In the genomic region with DNA sequence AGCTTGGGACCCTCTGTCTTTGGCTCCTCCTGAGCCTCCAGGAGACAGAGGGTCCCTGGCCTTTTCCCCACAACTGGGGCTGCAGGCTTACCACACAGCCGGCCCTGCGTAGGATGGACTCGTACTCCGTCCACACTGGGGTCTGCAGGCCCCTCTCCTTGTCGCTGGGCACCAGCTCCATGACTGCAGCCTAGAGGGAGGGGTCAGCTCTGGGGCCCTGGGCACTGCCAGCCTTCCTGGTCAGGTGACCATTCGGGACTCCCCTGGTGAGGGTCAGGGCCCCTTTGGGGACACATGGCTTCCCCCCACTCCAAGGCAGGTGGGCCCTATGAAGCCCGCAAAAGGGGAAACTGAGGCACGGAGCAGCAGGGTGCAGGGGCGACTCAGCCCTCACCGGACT, we compare ENCODE assay signal across 10 cellular contexts. TPM values are rescaled to one million over a fixed set of nuclear protein-coding genes. Genes with fewer than 3 reads are reported as not detected.
A peak's percentile ranks its signal among the peaks of the same experiment; 100 is the strongest.
DNase-seq lines count a peak whose midpoint lies in the region; ATAC-seq and TF ChIP-seq lines count a peak whose summit lies in the region.
"Had no signal": no experiment of that assay in that cellular context is flagged by ENCODE, and none has a peak within 500 bp of the region (broad histone marks: within the 10 kb centered on the region; RNA-seq: fewer than 3 reads in every experiment).

No MANE protein-coding gene starts in this region.

- no peak overlapping the region for H3K9ac ChIP-seq in HUES48 (ENCODE audit: low read depth, low read length)

- H3K27me3 ChIP-seq in ACC112 (ENCODE audit: insufficient read depth, low read length) = no peaks in the 10 kb centered on the region
- H3K27me3 ChIP-seq in HUES48 (ENCODE audit: control insufficient read depth, insufficient read depth, low read length) = peaks cover 6% of the 10 kb centered on the region; the same call in 1 of the 2 replicates

- peaks cover 7% of the 10 kb centered on the region for H3K79me2 ChIP-seq in ACC112 (ENCODE audit: control insufficient read depth, insufficient read depth, low read length, unreplicated experiment)

- H3K4me1 ChIP-seq in ACC112 (ENCODE audit: control insufficient read depth, insufficient read depth, low read length, unreplicated experiment) (peaks cover 7% of the 10 kb centered on the region), HUES48 (ENCODE audit: control insufficient read depth, insufficient read depth, low read length) (no peaks in the 10 kb centered on the region)

- no peak for DNase-seq in central memory CD8-positive, alpha-beta T cell (ENCODE audit: low spot score in 2 of 2)
- DNase-seq in mesothelial cell of epicardium (ENCODE audit: low spot score in 2 of 2, unreplicated experiment in 2 of 2) (no peak), NCI-H2107 (lab: John Stamatoyannopoulos, UW) (no peak), NK-92 (lab: John Stamatoyannopoulos, UW; ENCODE audit: unreplicated experiment) (no peak)
- no peak for DNase-seq in stimulated activated naive CD4-positive, alpha-beta T cell (lab: John Stamatoyannopoulos, UW)
- DNase-seq: DMS79 treated with DMSO at 0.1 percent for 48 hours had no signal

- no peak overlapping the region for H2AFZ ChIP-seq in ACC112 (ENCODE audit: low read length, unreplicated experiment)

- no peak for ATAC-seq in central memory CD8-positive, alpha-beta T cell (replicated peaks; ENCODE audit: extremely low read depth, poor library complexity, severe bottlenecking)
- no peak for ATAC-seq in HG03571 (IDR thresholded peaks at IDR 0.05; ENCODE audit: unreplicated experiment)

- no peaks in the 10 kb centered on the region for H3K27me3 Mint-ChIP-seq in central memory CD8-positive, alpha-beta T cell
- H3K27me3 Mint-ChIP-seq in mesothelial cell of epicardium (ENCODE audit: low read depth) = no peaks in the 10 kb centered on the region

- peak overlapping the region; percentile 70 for H3K4me3 Mint-ChIP-seq in central memory CD8-positive, alpha-beta T cell
- H3K4me3 Mint-ChIP-seq in mesothelial cell of epicardium = peak overlapping the region; percentile 73

- H3K36me3 Mint-ChIP-seq in central memory CD8-positive, alpha-beta T cell (ENCODE audit: insufficient read depth) = peaks cover 5% of the 10 kb centered on the region
- H3K36me3 Mint-ChIP-seq in mesothelial cell of epicardium = peaks cover 3% of the 10 kb centered on the region

- H3K9me3 ChIP-seq in HUES48 (ENCODE audit: control insufficient read depth, insufficient read depth, low read length) = no peaks in the 10 kb centered on the region
- H3K9me3 ChIP-seq: gastroesophageal sphincter had no signal

- no peak for TF ChIP-seq CTCF in mesothelial cell of epicardium (IDR thresholded peaks at IDR 0.05; ENCODE audit: unreplicated experiment)

- peak overlapping the region; percentile 85 for H3K4me3 ChIP-seq in ACC112 (ENCODE audit: low read depth, low read length)
- peak overlapping the region; percentile 88 for H3K4me3 ChIP-seq in HUES48 (ENCODE audit: low read depth, low read length)

- H3K36me3 ChIP-seq in ACC112 (ENCODE audit: insufficient read depth, low read length) (no peaks in the 10 kb centered on the region), HUES48 (ENCODE audit: control insufficient read depth, insufficient read depth, low read length) (peaks cover 10% of the 10 kb centered on the region; the same call in 1 of the 2 replicates)

- H3K27ac ChIP-seq in ACC112 (ENCODE audit: low read depth, low read length) (no peak overlapping the region), HUES48 (ENCODE audit: low read depth, low read length) (no peak overlapping the region)

- H3K27ac Mint-ChIP-seq in central memory CD8-positive, alpha-beta T cell (ENCODE audit: low read depth) = no peak overlapping the region
- no peak overlapping the region for H3K27ac Mint-ChIP-seq in mesothelial cell of epicardium

- H3K4me1 Mint-ChIP-seq in central memory CD8-positive, alpha-beta T cell = peaks cover 9% of the 10 kb centered on the region
- peaks cover 20% of the 10 kb centered on the region for H3K4me1 Mint-ChIP-seq in mesothelial cell of epicardium

- no peaks in the 10 kb centered on the region for H3K9me3 Mint-ChIP-seq in central memory CD8-positive, alpha-beta T cell
- H3K9me3 Mint-ChIP-seq in mesothelial cell of epicardium = no peaks in the 10 kb centered on the region

RNA-seq across cellular contexts. Expression of gene FUOM, which starts 1.3 kb away (rescaled TPM):
- 38.0 to 42.6 TPM (median 41.3 TPM) in 3 replicates for total RNA-seq in mesothelial cell of epicardium

RNA-seq across cellular contexts. Expression of gene PRAP1, which starts 9.4 kb away (rescaled TPM):
- total RNA-seq in mesothelial cell of epicardium = 0.25 to 0.49 TPM in 2 of 3 replicates, not detected in the other
- total RNA-seq: gastroesophageal sphincter had no signal

RNA-seq across cellular contexts. Expression of gene ECHS1, which starts 16.6 kb away (rescaled TPM):
- total RNA-seq in mesothelial cell of epicardium = 69.8 to 74.9 TPM (median 70.0 TPM) in 3 replicates

RNA-seq across cellular contexts. Expression of gene CALY, which starts 19.9 kb away (rescaled TPM):
- 2.1 to 3.7 TPM (median 2.1 TPM) in 3 replicates for total RNA-seq in mesothelial cell of epicardium

RNA-seq across cellular contexts. Expression of gene PAOX, which starts 22.5 kb away (rescaled TPM):
- total RNA-seq in mesothelial cell of epicardium = 7.5 to 9.5 TPM (median 8.0 TPM) in 3 replicates
